1 cellular context compared by ENCODE assay signal in the genomic region with DNA sequence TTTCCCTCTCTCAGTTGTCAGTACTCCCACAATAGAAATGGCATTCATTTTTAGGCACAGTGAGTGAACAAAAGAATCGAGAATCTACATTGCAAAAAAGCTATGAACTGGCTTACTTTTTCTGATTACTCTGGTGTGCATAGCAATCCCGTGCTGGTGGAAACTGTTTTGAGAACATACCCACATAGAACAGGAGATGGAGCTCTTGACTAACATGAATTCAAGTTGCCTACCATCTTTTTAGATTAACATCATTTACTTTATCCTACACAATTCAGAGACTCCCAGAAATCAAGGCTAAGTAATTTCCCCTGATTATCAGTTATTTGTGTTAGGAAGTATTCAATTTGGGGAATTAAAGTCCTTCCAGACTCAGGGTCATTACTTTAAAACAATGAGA.
TF ChIP-seq lines count a peak whose summit lies in the region.

No MANE protein-coding gene starts in this region.

TF ChIP-seq in HCT116, 20 proteins besides CTCF, POLR2A, EP300 and RAD21 (continued from another document):
- TF ChIP-seq, protein P1, sequence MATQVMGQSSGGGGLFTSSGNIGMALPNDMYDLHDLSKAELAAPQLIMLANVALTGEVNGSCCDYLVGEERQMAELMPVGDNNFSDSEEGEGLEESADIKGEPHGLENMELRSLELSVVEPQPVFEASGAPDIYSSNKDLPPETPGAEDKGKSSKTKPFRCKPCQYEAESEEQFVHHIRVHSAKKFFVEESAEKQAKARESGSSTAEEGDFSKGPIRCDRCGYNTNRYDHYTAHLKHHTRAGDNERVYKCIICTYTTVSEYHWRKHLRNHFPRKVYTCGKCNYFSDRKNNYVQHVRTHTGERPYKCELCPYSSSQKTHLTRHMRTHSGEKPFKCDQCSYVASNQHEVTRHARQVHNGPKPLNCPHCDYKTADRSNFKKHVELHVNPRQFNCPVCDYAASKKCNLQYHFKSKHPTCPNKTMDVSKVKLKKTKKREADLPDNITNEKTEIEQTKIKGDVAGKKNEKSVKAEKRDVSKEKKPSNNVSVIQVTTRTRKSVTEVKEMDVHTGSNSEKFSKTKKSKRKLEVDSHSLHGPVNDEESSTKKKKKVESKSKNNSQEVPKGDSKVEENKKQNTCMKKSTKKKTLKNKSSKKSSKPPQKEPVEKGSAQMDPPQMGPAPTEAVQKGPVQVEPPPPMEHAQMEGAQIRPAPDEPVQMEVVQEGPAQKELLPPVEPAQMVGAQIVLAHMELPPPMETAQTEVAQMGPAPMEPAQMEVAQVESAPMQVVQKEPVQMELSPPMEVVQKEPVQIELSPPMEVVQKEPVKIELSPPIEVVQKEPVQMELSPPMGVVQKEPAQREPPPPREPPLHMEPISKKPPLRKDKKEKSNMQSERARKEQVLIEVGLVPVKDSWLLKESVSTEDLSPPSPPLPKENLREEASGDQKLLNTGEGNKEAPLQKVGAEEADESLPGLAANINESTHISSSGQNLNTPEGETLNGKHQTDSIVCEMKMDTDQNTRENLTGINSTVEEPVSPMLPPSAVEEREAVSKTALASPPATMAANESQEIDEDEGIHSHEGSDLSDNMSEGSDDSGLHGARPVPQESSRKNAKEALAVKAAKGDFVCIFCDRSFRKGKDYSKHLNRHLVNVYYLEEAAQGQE (IDR thresholded peaks at IDR 0.05; ENCODE audit: low read depth) = no peak
- no peak for TF ChIP-seq SIN3A (IDR thresholded peaks at IDR 0.05; ENCODE audit: low read depth)
- TF ChIP-seq, protein P2, sequence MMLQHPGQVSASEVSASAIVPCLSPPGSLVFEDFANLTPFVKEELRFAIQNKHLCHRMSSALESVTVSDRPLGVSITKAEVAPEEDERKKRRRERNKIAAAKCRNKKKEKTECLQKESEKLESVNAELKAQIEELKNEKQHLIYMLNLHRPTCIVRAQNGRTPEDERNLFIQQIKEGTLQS (IDR thresholded peaks at IDR 0.05) = no peak
- no peak for TF ChIP-seq ZNF274 (IDR thresholded peaks at IDR 0.05; ENCODE audit: low read depth, low read length)
TF ChIP-seq in HCT116: peak in this region for 0.
